1 cellular context compared by ENCODE assay signal in the genomic region with DNA sequence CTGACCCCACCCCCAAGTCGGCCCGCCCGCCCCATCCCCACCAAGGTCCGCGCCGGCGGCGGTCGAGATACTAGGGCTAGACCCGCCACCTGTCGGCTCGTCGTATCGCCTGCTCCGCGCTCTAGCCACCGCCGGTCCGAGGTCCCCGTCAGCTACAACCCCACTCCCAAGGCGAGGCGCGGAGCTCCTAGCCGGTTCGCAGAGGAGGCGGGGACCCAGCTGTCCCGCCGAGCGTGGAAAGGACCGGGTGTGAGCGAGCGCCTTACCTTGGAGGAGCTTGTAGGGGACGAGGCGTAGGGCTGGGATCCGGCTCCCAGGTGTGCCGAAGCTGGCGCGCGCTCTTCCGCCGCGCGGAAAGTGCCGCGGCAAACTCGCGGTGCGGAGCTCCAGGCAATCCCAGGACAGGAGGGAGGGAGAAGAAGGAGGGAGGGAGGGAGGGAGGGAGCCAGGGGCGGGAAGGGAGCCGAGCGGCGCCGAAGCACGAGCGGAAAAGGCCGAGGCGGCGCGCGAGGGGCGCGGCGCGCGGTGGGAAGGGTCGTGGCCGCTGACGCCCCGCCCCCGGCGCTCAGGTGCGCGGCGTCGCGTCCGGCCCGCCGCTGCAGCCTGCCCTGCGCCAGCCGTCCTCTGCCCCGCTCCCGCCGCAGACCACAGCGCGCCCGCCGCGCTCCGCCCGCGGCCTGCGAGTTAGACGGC.
A peak's percentile ranks its signal among the peaks of the same experiment; 100 is the strongest.
TF ChIP-seq lines count a peak whose summit lies in the region.

A gene with protein sequence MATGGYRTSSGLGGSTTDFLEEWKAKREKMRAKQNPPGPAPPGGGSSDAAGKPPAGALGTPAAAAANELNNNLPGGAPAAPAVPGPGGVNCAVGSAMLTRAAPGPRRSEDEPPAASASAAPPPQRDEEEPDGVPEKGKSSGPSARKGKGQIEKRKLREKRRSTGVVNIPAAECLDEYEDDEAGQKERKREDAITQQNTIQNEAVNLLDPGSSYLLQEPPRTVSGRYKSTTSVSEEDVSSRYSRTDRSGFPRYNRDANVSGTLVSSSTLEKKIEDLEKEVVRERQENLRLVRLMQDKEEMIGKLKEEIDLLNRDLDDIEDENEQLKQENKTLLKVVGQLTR (minus strand): TSS at position 359 of the 693 bp plus-strand sequence. CDS start 720 bp downstream, outside the sequence.

TF ChIP-seq in HepG2, 621 proteins besides CTCF, POLR2A, EP300 and RAD21 (continued from another document and continues in another):
- TF ChIP-seq, protein P1, sequence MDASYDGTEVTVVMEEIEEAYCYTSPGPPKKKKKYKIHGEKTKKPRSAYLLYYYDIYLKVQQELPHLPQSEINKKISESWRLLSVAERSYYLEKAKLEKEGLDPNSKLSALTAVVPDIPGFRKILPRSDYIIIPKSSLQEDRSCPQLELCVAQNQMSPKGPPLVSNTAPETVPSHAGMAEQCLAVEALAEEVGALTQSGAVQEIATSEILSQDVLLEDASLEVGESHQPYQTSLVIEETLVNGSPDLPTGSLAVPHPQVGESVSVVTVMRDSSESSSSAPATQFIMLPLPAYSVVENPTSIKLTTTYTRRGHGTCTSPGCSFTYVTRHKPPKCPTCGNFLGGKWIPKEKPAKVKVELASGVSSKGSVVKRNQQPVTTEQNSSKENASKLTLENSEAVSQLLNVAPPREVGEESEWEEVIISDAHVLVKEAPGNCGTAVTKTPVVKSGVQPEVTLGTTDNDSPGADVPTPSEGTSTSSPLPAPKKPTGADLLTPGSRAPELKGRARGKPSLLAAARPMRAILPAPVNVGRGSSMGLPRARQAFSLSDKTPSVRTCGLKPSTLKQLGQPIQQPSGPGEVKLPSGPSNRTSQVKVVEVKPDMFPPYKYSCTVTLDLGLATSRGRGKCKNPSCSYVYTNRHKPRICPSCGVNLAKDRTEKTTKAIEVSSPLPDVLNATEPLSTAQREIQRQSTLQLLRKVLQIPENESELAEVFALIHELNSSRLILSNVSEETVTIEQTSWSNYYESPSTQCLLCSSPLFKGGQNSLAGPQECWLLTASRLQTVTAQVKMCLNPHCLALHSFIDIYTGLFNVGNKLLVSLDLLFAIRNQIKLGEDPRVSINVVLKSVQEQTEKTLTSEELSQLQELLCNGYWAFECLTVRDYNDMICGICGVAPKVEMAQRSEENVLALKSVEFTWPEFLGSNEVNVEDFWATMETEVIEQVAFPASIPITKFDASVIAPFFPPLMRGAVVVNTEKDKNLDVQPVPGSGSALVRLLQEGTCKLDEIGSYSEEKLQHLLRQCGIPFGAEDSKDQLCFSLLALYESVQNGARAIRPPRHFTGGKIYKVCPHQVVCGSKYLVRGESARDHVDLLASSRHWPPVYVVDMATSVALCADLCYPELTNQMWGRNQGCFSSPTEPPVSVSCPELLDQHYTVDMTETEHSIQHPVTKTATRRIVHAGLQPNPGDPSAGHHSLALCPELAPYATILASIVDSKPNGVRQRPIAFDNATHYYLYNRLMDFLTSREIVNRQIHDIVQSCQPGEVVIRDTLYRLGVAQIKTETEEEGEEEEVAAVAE (CRISPR knock-in tag; IDR thresholded peaks at IDR 0.05; ENCODE audit: borderline replicate concordance): no peak
- TF ChIP-seq SATB2 (CRISPR knock-in tag; IDR thresholded peaks at IDR 0.05): no peak
- no peak for TF ChIP-seq ZNF33A (CRISPR knock-in tag; IDR thresholded peaks at IDR 0.05; ENCODE audit: borderline replicate concordance)
- TF ChIP-seq ZNF546 (CRISPR knock-in tag; conservative IDR thresholded peaks at IDR 0.05): 0 out of 2 replicates have a peak, but pooled peaks have one; percentile 37
- TF ChIP-seq, protein P2, sequence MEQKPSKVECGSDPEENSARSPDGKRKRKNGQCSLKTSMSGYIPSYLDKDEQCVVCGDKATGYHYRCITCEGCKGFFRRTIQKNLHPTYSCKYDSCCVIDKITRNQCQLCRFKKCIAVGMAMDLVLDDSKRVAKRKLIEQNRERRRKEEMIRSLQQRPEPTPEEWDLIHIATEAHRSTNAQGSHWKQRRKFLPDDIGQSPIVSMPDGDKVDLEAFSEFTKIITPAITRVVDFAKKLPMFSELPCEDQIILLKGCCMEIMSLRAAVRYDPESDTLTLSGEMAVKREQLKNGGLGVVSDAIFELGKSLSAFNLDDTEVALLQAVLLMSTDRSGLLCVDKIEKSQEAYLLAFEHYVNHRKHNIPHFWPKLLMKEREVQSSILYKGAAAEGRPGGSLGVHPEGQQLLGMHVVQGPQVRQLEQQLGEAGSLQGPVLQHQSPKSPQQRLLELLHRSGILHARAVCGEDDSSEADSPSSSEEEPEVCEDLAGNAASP (CRISPR knock-in tag; IDR thresholded peaks at IDR 0.05; ENCODE audit: borderline replicate concordance): no peak
- TF ChIP-seq, protein P3, sequence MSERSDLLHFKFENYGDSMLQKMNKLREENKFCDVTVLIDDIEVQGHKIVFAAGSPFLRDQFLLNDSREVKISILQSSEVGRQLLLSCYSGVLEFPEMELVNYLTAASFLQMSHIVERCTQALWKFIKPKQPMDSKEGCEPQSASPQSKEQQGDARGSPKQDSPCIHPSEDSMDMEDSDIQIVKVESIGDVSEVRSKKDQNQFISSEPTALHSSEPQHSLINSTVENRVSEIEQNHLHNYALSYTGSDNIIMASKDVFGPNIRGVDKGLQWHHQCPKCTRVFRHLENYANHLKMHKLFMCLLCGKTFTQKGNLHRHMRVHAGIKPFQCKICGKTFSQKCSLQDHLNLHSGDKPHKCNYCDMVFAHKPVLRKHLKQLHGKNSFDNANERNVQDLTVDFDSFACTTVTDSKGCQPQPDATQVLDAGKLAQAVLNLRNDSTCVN (CRISPR knock-in tag; IDR thresholded peaks at IDR 0.05; ENCODE audit: borderline replicate concordance): no peak; the same call in 1 of the 2 replicates
- TF ChIP-seq POLR2AphosphoS5 (IDR thresholded peaks at IDR 0.05; ENCODE audit: low read depth, low read length): peak; percentile 69
- peak; percentile 38; the same call in 1 of the 2 replicates for TF ChIP-seq BORCS8-MEF2B (CRISPR knock-in tag; IDR thresholded peaks at IDR 0.05)
- no peak for TF ChIP-seq ZNF644 (CRISPR knock-in tag; IDR thresholded peaks at IDR 0.05; ENCODE audit: low read depth)
- TF ChIP-seq, protein P4, sequence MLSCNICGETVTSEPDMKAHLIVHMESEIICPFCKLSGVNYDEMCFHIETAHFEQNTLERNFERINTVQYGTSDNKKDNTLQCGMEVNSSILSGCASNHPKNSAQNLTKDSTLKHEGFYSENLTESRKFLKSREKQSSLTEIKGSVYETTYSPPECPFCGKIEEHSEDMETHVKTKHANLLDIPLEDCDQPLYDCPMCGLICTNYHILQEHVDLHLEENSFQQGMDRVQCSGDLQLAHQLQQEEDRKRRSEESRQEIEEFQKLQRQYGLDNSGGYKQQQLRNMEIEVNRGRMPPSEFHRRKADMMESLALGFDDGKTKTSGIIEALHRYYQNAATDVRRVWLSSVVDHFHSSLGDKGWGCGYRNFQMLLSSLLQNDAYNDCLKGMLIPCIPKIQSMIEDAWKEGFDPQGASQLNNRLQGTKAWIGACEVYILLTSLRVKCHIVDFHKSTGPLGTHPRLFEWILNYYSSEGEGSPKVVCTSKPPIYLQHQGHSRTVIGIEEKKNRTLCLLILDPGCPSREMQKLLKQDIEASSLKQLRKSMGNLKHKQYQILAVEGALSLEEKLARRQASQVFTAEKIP (CRISPR knock-in tag; IDR thresholded peaks at IDR 0.05; ENCODE audit: borderline replicate concordance): no peak
- no peak for TF ChIP-seq ZNF234 (CRISPR knock-in tag; conservative IDR thresholded peaks at IDR 0.05)
- no peak for TF ChIP-seq ZNF598 (CRISPR knock-in tag; IDR thresholded peaks at IDR 0.05; ENCODE audit: borderline replicate concordance)
- no peak for TF ChIP-seq ZNF550 (CRISPR knock-in tag; IDR thresholded peaks at IDR 0.05; ENCODE audit: borderline replicate concordance)
- TF ChIP-seq ZNF468 (CRISPR knock-in tag; IDR thresholded peaks at IDR 0.05): no peak
- TF ChIP-seq TBX2 (CRISPR knock-in tag; IDR thresholded peaks at IDR 0.05; ENCODE audit: borderline replicate concordance): no peak; the same call in 1 of the 2 replicates
- TF ChIP-seq NKX3-1 (CRISPR knock-in tag; IDR thresholded peaks at IDR 0.05): no peak
- peak; percentile 55; the same call in 1 of the 2 replicates for TF ChIP-seq REL (CRISPR knock-in tag; conservative IDR thresholded peaks at IDR 0.05)
- TF ChIP-seq SP2 (CRISPR knock-in tag; IDR thresholded peaks at IDR 0.05): 0 out of 2 replicates have a peak, but pooled peaks have one; percentile 29
- TF ChIP-seq CREB1 (IDR thresholded peaks at IDR 0.05): no peak
- no peak for TF ChIP-seq CREB1 (CRISPR knock-in tag; IDR thresholded peaks at IDR 0.05)
- TF ChIP-seq CBFB (CRISPR knock-in tag; IDR thresholded peaks at IDR 0.05): no peak
- 0 out of 2 replicates have a peak, but pooled peaks have one; percentile 35 for TF ChIP-seq FOXK1 (CRISPR knock-in tag; IDR thresholded peaks at IDR 0.05; ENCODE audit: borderline replicate concordance, low read depth)
- TF ChIP-seq STAT5B (CRISPR knock-in tag; IDR thresholded peaks at IDR 0.05): no peak
- TF ChIP-seq ZNF160 (CRISPR knock-in tag; IDR thresholded peaks at IDR 0.05): no peak; the same call in 1 of the 2 replicates
- peak; percentile 75; the same call in 1 of the 2 replicates for TF ChIP-seq BRD4 (CRISPR knock-in tag; IDR thresholded peaks at IDR 0.05)
- peak; percentile 41; the same call in 1 of the 2 replicates for TF ChIP-seq HDAC2 (CRISPR knock-in tag; IDR thresholded peaks at IDR 0.05)
- TF ChIP-seq ZNF232 (CRISPR knock-in tag; IDR thresholded peaks at IDR 0.05; ENCODE audit: borderline replicate concordance): 0 out of 2 replicates have a peak, but pooled peaks have one; percentile 0
- TF ChIP-seq CHCHD3 (CRISPR knock-in tag; IDR thresholded peaks at IDR 0.05): no peak
- TF ChIP-seq, protein P5, sequence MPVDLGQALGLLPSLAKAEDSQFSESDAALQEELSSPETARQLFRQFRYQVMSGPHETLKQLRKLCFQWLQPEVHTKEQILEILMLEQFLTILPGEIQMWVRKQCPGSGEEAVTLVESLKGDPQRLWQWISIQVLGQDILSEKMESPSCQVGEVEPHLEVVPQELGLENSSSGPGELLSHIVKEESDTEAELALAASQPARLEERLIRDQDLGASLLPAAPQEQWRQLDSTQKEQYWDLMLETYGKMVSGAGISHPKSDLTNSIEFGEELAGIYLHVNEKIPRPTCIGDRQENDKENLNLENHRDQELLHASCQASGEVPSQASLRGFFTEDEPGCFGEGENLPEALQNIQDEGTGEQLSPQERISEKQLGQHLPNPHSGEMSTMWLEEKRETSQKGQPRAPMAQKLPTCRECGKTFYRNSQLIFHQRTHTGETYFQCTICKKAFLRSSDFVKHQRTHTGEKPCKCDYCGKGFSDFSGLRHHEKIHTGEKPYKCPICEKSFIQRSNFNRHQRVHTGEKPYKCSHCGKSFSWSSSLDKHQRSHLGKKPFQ (CRISPR knock-in tag; IDR thresholded peaks at IDR 0.05; ENCODE audit: insufficient replicate concordance): no peak
- TF ChIP-seq, protein P6, sequence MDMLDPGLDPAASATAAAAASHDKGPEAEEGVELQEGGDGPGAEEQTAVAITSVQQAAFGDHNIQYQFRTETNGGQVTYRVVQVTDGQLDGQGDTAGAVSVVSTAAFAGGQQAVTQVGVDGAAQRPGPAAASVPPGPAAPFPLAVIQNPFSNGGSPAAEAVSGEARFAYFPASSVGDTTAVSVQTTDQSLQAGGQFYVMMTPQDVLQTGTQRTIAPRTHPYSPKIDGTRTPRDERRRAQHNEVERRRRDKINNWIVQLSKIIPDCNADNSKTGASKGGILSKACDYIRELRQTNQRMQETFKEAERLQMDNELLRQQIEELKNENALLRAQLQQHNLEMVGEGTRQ (IDR thresholded peaks at IDR 0.05; ENCODE audit: low read depth, low read length): no peak
- TF ChIP-seq, protein P6 (CRISPR knock-in tag; IDR thresholded peaks at IDR 0.05; ENCODE audit: borderline replicate concordance): no peak
- TF ChIP-seq, protein P7, sequence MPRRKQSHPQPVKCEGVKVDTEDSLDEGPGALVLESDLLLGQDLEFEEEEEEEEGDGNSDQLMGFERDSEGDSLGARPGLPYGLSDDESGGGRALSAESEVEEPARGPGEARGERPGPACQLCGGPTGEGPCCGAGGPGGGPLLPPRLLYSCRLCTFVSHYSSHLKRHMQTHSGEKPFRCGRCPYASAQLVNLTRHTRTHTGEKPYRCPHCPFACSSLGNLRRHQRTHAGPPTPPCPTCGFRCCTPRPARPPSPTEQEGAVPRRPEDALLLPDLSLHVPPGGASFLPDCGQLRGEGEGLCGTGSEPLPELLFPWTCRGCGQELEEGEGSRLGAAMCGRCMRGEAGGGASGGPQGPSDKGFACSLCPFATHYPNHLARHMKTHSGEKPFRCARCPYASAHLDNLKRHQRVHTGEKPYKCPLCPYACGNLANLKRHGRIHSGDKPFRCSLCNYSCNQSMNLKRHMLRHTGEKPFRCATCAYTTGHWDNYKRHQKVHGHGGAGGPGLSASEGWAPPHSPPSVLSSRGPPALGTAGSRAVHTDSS (CRISPR knock-in tag; conservative IDR thresholded peaks at IDR 0.05): no peak
- TF ChIP-seq HOXA3 (CRISPR knock-in tag; IDR thresholded peaks at IDR 0.05): peak; percentile 30; the same call in 1 of the 2 replicates
- TF ChIP-seq POLR2G (IDR thresholded peaks at IDR 0.05; ENCODE audit: low read depth, low read length): peak; percentile 81
- TF ChIP-seq ZNF788 (CRISPR knock-in tag; IDR thresholded peaks at IDR 0.05; ENCODE audit: borderline replicate concordance): no peak
- TF ChIP-seq ZFP90 (CRISPR knock-in tag; IDR thresholded peaks at IDR 0.05; ENCODE audit: borderline replicate concordance): no peak
- peak; percentile 96 for TF ChIP-seq ZNF7 (CRISPR knock-in tag; IDR thresholded peaks at IDR 0.05)
- TF ChIP-seq THAP11 (CRISPR knock-in tag; IDR thresholded peaks at IDR 0.05): no peak; the same call in 1 of the 2 replicates
- TF ChIP-seq ZNF543 (CRISPR knock-in tag; IDR thresholded peaks at IDR 0.05): no peak
- TF ChIP-seq, protein P8, sequence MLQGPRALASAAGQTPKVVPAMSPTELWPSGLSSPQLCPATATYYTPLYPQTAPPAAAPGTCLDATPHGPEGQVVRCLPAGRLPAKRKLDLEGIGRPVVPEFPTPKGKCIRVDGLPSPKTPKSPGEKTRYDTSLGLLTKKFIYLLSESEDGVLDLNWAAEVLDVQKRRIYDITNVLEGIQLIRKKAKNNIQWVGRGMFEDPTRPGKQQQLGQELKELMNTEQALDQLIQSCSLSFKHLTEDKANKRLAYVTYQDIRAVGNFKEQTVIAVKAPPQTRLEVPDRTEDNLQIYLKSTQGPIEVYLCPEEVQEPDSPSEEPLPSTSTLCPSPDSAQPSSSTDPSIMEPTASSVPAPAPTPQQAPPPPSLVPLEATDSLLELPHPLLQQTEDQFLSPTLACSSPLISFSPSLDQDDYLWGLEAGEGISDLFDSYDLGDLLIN (CRISPR knock-in tag; IDR thresholded peaks at IDR 0.05; ENCODE audit: borderline replicate concordance): no peak
- no peak for TF ChIP-seq NR2F2 (IDR thresholded peaks at IDR 0.05; ENCODE audit: borderline replicate concordance, low read depth)
- TF ChIP-seq, protein P9, sequence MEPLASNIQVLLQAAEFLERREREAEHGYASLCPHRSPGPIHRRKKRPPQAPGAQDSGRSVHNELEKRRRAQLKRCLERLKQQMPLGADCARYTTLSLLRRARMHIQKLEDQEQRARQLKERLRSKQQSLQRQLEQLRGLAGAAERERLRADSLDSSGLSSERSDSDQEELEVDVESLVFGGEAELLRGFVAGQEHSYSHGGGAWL (CRISPR knock-in tag; IDR thresholded peaks at IDR 0.05): no peak; the same call in 1 of the 2 replicates
- TF ChIP-seq ZNF619 (CRISPR knock-in tag; IDR thresholded peaks at IDR 0.05): no peak
- TF ChIP-seq ZFP36L1 (CRISPR knock-in tag; IDR thresholded peaks at IDR 0.05): no peak
- TF ChIP-seq SNAPC2 (CRISPR knock-in tag; IDR thresholded peaks at IDR 0.05): peak; percentile 54; the same call in 1 of the 2 replicates
